ENCODE assay signal across 1 cellular context in the genomic region with DNA sequence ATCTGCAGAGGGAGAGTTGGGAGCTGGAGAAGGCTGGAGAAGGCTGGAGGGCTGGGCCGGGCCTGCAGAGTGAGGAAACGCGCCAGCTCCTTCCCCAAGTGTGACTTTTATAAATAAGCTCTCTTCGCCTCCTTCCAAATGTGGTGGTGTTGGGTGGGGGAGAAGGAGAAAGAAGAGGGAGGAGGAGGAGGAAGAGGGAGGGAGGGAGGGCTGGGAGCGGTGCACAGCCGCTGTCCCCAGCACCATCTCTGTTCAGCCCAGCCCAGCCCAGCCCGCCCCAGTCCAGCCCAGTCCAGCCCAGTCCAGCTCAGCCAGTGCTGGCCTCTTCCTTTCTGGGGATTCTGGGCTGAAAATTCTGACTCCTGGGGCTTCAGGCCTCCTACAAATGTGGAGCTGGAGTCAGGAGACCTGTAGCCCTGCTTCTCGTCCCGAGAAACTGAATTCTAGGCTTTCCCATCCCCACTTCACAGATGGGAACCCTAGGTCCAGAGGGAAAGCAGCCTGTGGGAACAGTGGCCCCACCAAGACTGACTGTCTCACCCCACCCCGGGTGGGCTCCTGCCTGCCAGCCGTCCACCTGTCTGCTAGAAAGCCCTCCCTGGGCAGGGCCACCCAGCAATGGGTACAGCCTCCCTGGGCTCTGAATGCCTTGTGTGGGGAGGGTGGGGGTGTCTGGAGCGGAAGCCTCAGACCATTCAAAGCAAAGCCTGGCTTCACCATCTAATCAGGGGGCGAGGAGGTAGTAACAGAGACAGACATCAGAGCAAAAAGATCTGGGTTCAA.
TF ChIP-seq lines count a peak whose summit lies in the region.

No MANE protein-coding gene starts in this region.

TF ChIP-seq in endothelial cell of umbilical vein, 7 proteins besides CTCF, POLR2A, EP300 and RAD21:
- TF ChIP-seq JUN (IDR thresholded peaks at IDR 0.05; ENCODE audit: borderline replicate concordance, insufficient read depth, insufficient read length, low read depth) = no peak
- no peak for TF ChIP-seq FOS (IDR thresholded peaks at IDR 0.05; ENCODE audit: borderline replicate concordance, insufficient read depth, low read length)
- no peak for TF ChIP-seq GATA2 (IDR thresholded peaks at IDR 0.05; ENCODE audit: insufficient read depth, insufficient read length, low read depth, low read length)
- TF ChIP-seq, protein P1, sequence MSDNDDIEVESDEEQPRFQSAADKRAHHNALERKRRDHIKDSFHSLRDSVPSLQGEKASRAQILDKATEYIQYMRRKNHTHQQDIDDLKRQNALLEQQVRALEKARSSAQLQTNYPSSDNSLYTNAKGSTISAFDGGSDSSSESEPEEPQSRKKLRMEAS (IDR thresholded peaks at IDR 0.05; ENCODE audit: insufficient read depth, insufficient read length) = no peak
- no peak for TF ChIP-seq POLR2AphosphoS5 (IDR thresholded peaks at IDR 0.05; ENCODE audit: insufficient read depth, low read depth, low read length)
- TF ChIP-seq EZH2 (IDR thresholded peaks at IDR 0.05; ENCODE audit: borderline replicate concordance, low read depth, low read length, severe bottlenecking) = no peak
- no peak for TF ChIP-seq MYC (IDR thresholded peaks at IDR 0.05; ENCODE audit: low read depth, low read length)
